Comparison of ENCODE assay signal across 8 cellular contexts in genomic region chr1:114979278-114979891, GRCh38. TPM values are rescaled to one million over a fixed set of nuclear protein-coding genes. Genes with fewer than 3 reads are reported as not detected.
A peak's percentile ranks its signal among the peaks of the same experiment; 100 is the strongest.
DNase-seq lines count a peak whose midpoint lies in the region; ATAC-seq, FAIRE-seq and TF ChIP-seq lines count a peak whose summit lies in the region.

No MANE protein-coding gene starts in this region.

- peak; percentile 61 for FAIRE-seq in small intestine (lab: Jason Lieb, UNC)

- ATAC-seq in GM18498 (IDR thresholded peaks at IDR 0.05; ENCODE audit: unreplicated experiment) = no peak
- ATAC-seq in HG03457 (IDR thresholded peaks at IDR 0.05; ENCODE audit: unreplicated experiment) = no peak

- peaks cover 0 to 9% (median 7%) of the 10 kb centered on the region in 3 donors for H3K9me3 ChIP-seq in adrenal gland (replicated peaks in 1 of 3)
- H3K9me3 ChIP-seq in hepatocyte (ENCODE audit: low read depth) = no peaks in the 10 kb centered on the region
- no peaks in the 10 kb centered on the region for H3K9me3 ChIP-seq in small intestine (ENCODE audit: control insufficient read depth, low read depth)

- DNase-seq in M059J (ENCODE audit: low read depth) (peak; percentile 58), SW 1271 (lab: John Stamatoyannopoulos, UW) (peak; percentile 1 to 25), adrenal gland (peak; percentile 30 to 82 (median 55)), hepatocyte (ENCODE audit: low spot score) (peak; percentile 75), small intestine (peak; percentile 67)

- no peaks in the 10 kb centered on the region for H3K9me2 ChIP-seq in hepatocyte (replicated peaks; ENCODE audit: insufficient read depth)

- H2AFZ ChIP-seq in hepatocyte = no peak overlapping the region

- H3K27me3 ChIP-seq in adrenal gland = peaks cover 5% of the 10 kb centered on the region
- no peaks in the 10 kb centered on the region for H3K27me3 ChIP-seq in hepatocyte
- H3K27me3 ChIP-seq in small intestine (ENCODE audit: control insufficient read depth in 2 of 2, insufficient read depth in 2 of 2, low read length in 2 of 2) = no peaks in the 10 kb centered on the region

- no peak overlapping the region for H3K4me2 ChIP-seq in hepatocyte

- TF ChIP-seq POLR2A in adrenal gland (IDR thresholded peaks at IDR 0.05) = no peak

- H3K4me1 ChIP-seq in adrenal gland (replicated peaks in 1 of 2) (no peaks in the 10 kb centered on the region), hepatocyte (ENCODE audit: insufficient read depth) (no peaks in the 10 kb centered on the region), small intestine (ENCODE audit: control insufficient read depth in 2 of 2, insufficient read depth in 1 of 2, low read depth in 1 of 2, low read length in 1 of 2) (no peaks in the 10 kb centered on the region)

- TF ChIP-seq CTCF in GM12872 (IDR thresholded peaks at IDR 0.05; ENCODE audit: insufficient read depth, low read depth, low read length) (peak; percentile 63), adrenal gland (IDR thresholded peaks at IDR 0.05) (peak; percentile 70 to 89 (median 77)), hepatocyte (IDR thresholded peaks at IDR 0.05; ENCODE audit: poor library complexity) (peak; percentile 85)

- H3K4me3 ChIP-seq in adrenal gland (no peak overlapping the region), hepatocyte (no peak overlapping the region), small intestine (ENCODE audit: low read depth in 1 of 2, low read length in 2 of 2) (no peak overlapping the region)

- intact Hi-C loops in adrenal gland (cut with DNase I) = loop anchor here (5.0 kb wide), 1 partner anchor 133 kb away; no protein-coding TSS in a partner anchor

- H3K79me2 ChIP-seq in hepatocyte = no peaks in the 10 kb centered on the region

- 28 to 32% (median 31%) methylated on average over 4 of the region's 4 CpGs for WGBS in adrenal gland, 4 donors
- WGBS in hepatocyte (ENCODE audit: low lambda C conversion rate, missing lambda C conversion rate) = 32% methylated on average over 4 of the region's 4 CpGs
- WGBS in small intestine, 3 donors = 29 to 33% (median 32%) methylated on average over 4 of the region's 4 CpGs

- no peak overlapping the region for H3K27ac ChIP-seq in adrenal gland
- no peak overlapping the region for H3K27ac ChIP-seq in hepatocyte
- H3K27ac ChIP-seq in small intestine (ENCODE audit: low read depth in 1 of 2, low read length in 1 of 2) = no peak overlapping the region

- H3K36me3 ChIP-seq in adrenal gland (replicated peaks in 1 of 2) = no peaks in the 10 kb centered on the region
- no peaks in the 10 kb centered on the region for H3K36me3 ChIP-seq in hepatocyte (replicated peaks; ENCODE audit: insufficient read depth, low read depth)
- no peaks in the 10 kb centered on the region for H3K36me3 ChIP-seq in small intestine (ENCODE audit: control insufficient read depth in 2 of 2, insufficient read depth in 2 of 2, low read length in 2 of 2)

- no peaks in the 10 kb centered on the region for H4K20me1 ChIP-seq in hepatocyte (ENCODE audit: insufficient read depth, poor library complexity, severe bottlenecking)

RNA-seq across cellular contexts. Expression of gene TSHB, which starts 50.2 kb away (rescaled TPM):
- not detected in 2 replicates for total RNA-seq in M059J (2014; rRNA removed; shearing (Covaris generic))
- total RNA-seq in adrenal gland = not detected
- polyA plus RNA-seq in adrenal gland = not detected
- 1.0 TPM in 1 of 2 replicates, not detected in the other for total RNA-seq in hepatocyte
- polyA plus RNA-seq in hepatocyte = 0.71 TPM in 1 of 2 replicates, not detected in the other
- polyA plus RNA-seq in small intestine = not detected

Comparison
In these comparisons a context has a peak if more than half of its experiments do, and no peak if none do; other contexts are left out.
1. DNase-seq: peak in every context shown above with its lines; median percentile 75 in hepatocyte; 67 in small intestine; 58 in M059J; 55 in adrenal gland; 13 in SW 1271.